In the genomic region with DNA sequence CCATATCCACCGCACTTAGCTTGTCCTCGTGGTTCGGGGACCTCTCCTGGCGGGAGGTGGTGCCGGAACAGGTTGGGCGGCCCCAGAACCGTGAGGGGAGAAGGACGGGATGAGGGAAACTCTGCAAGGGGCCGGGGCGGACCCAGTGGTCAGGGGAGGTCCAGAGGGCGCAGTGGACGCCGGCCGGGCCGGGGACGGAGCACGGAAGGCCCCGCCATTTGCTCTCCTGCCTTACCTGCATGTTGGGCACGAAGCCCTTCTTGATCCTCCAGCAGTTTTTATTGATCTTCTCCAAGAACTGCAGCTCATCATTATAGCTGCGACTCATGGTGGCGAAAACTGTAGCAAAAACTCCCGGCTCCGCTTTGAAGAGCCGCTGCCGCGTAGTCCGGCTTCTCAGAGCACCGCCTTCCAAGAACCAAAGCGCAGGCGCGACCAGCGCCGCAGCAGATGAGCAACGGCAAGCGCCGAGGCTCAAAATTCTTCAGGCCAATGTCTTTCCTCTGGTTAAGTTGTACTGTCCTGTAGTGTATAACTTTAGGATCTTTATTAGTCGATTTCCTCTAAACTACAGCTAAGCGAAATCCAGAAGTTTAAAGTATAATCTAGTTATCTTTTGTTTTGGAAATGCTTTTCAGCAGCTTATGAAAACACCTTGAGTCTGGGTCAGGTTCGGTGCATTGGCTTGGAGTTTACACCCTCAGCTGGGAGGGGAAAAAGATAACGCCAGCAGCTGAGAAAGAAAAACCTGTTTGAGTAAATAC, we compare ENCODE assay signal across 8 cellular contexts. TPM values are rescaled to one million over a fixed set of nuclear protein-coding genes. Genes with fewer than 3 reads are reported as not detected.
DNase-seq lines count a peak whose midpoint lies in the region; ATAC-seq and TF ChIP-seq lines count a peak whose summit lies in the region.

Gene RTCB (minus strand): TSS at position 419 of the 764 bp plus-strand sequence. CDS start 91 bp downstream, at position 328.

- intact Hi-C loops in CD8-positive, alpha-beta T cell (cut with DNase I, micrococcal nuclease): loop anchor here (1.0 to 10.0 kb wide), 5 partner anchors 62 to 1447 kb away; partner anchors contain the start of genes DEPDC5 (in 2 of the 2), FBXO7 (in 2 of the 2), PRR14L (in 2 of the 2) and MORC2 (in 1 of the 2)

- H3K4me3 Mint-ChIP-seq in CD8-positive, alpha-beta T cell: peak within 1 kb of the TSS; percentile 98
- H3K4me3 Mint-ChIP-seq in naive B cell: peak within 1 kb of the TSS; percentile 90 to 99 (median 96)

- H3K36me3 ChIP-seq in CD8-positive, alpha-beta T cell (ENCODE audit: insufficient read depth, low read length): peaks cover 17% of the 10 kb centered on the region
- peaks cover 20% of the 10 kb centered on the region for H3K36me3 ChIP-seq in RWPE2 (ENCODE audit: low read depth)

- H3K27me3 ChIP-seq in CD8-positive, alpha-beta T cell (ENCODE audit: insufficient read depth, low read length): no peaks in the 10 kb centered on the region
- H3K27me3 ChIP-seq in RWPE2 (ENCODE audit: insufficient read depth, poor library complexity, severe bottlenecking): no peaks in the 10 kb centered on the region

- POLR2A ChIA-PET in CD8-positive, alpha-beta T cell (lab: Charles Lee): interaction anchor here (1.1 to 2.9 kb wide), 2 partner anchors 8 to 62 kb away, joined by 3 to 25 read pairs; partner anchors contain the start of gene FBXO7

- peak within 1 kb of the TSS; percentile 82 for H3K4me3 ChIP-seq in CD8-positive, alpha-beta T cell (ENCODE audit: low read depth, low read length)
- H3K4me3 ChIP-seq in RWPE2 (ENCODE audit: severe bottlenecking) (peak within 1 kb of the TSS; percentile 95), fibroblast of mammary gland (ENCODE audit: control insufficient read depth, low read depth, low read length) (peak within 1 kb of the TSS; percentile 98)

- H3K4me1 ChIP-seq in CD8-positive, alpha-beta T cell (ENCODE audit: insufficient read depth, low read length): peaks cover 22% of the 10 kb centered on the region
- H3K4me1 ChIP-seq in RWPE2 (ENCODE audit: insufficient read depth, poor library complexity, severe bottlenecking): peaks cover 7% of the 10 kb centered on the region

- no peak for TF ChIP-seq CTCF in CD8-positive, alpha-beta T cell (IDR thresholded peaks at IDR 0.05)
- TF ChIP-seq CTCF in RWPE2 (IDR thresholded peaks at IDR 0.05; ENCODE audit: poor library complexity, severe bottlenecking) (no peak), fibroblast of mammary gland (conservative IDR thresholded peaks at IDR 0.05; ENCODE audit: control insufficient read depth, insufficient read depth, low read depth, low read length) (no peak)

- H3K4me1 Mint-ChIP-seq in CD8-positive, alpha-beta T cell (ENCODE audit: low read depth): peaks cover 50% of the 10 kb centered on the region
- H3K4me1 Mint-ChIP-seq in naive B cell: peaks cover 24 to 50% (median 31%) of the 10 kb centered on the region in 3 donors

- CTCF ChIA-PET in CD8-positive, alpha-beta T cell (lab: Charles Lee): interaction anchor here (1.1 to 2.0 kb wide), 3 partner anchors 11 to 64 kb away, joined by 4 to 7 read pairs (median 5); no protein-coding TSS in a partner anchor

- DNase-seq in CD8-positive, alpha-beta T cell: peak; percentile 88 to 96 (median 92)
- DNase-seq in LHCN-M2 (ENCODE audit: low read depth) (peak; percentile 91), RWPE2 (ENCODE audit: low spot score) (peak; percentile 82), fibroblast of mammary gland (ENCODE audit: low read depth) (peak; percentile 94), naive B cell (peak; percentile 89)
- peak; percentile 90 for DNase-seq in activated T-helper 9 cell treated with anti-CD3 and anti-CD28 coated beads, Interleukin-2, amount 50 U/mL, for 16 hours (ENCODE audit: low read depth)
- peak; percentile 78 to 80 for DNase-seq in stimulated activated CD8-positive, alpha-beta memory T cell treated with anti-CD3 and anti-CD28 coated beads, Interleukin-7, amount 100 ng/mL, for 48 hours (ENCODE audit: extremely low read depth in 1 of 2, low read depth in 1 of 2)

- H3K27ac Mint-ChIP-seq in CD8-positive, alpha-beta T cell: peak within 1 kb of the TSS; percentile 96
- peak within 1 kb of the TSS; percentile 58 to 97 (median 94) for H3K27ac Mint-ChIP-seq in naive B cell

- H3K9me3 Mint-ChIP-seq in CD8-positive, alpha-beta T cell: no peaks in the 10 kb centered on the region
- H3K9me3 Mint-ChIP-seq in naive B cell: peaks cover 0 to 1% (median 0%) of the 10 kb centered on the region in 7 donors

- ATAC-seq in CD8-positive, alpha-beta T cell: peak; percentile 88
- ATAC-seq in GM21381 (IDR thresholded peaks at IDR 0.05; ENCODE audit: unreplicated experiment) (peak; percentile 55), RWPE2 (ENCODE audit: low read depth) (peak; percentile 80), naive B cell (ENCODE audit: low read depth in 2 of 2) (peak; percentile 70 to 72)

- H3K36me3 Mint-ChIP-seq in CD8-positive, alpha-beta T cell: peaks cover 34% of the 10 kb centered on the region
- peaks cover 0 to 5% of the 10 kb centered on the region in 2 donors for H3K36me3 Mint-ChIP-seq in naive B cell

- H3K27me3 Mint-ChIP-seq in CD8-positive, alpha-beta T cell (ENCODE audit: low read depth): peaks cover 3% of the 10 kb centered on the region
- H3K27me3 Mint-ChIP-seq in naive B cell: peaks cover 8 to 15% (median 13%) of the 10 kb centered on the region in 3 donors

- H3K9me3 ChIP-seq in CD8-positive, alpha-beta T cell (ENCODE audit: low read length): no peaks in the 10 kb centered on the region
- H3K9me3 ChIP-seq in RWPE2 (ENCODE audit: severe bottlenecking): no peaks in the 10 kb centered on the region

- peak within 1 kb of the TSS; percentile 72 for H3K27ac ChIP-seq in CD8-positive, alpha-beta T cell (ENCODE audit: low read depth, low read length)
- H3K27ac ChIP-seq in RWPE2 (ENCODE audit: poor library complexity, severe bottlenecking): peak within 1 kb of the TSS; percentile 65

RNA-seq across cellular contexts. Expression of gene RTCB, which starts in this region (rescaled TPM):
- total RNA-seq in CD8-positive, alpha-beta T cell: 10 to 100 TPM; 42.8 to 46.5 TPM
- 101 and 102 TPM in 2 replicates for total RNA-seq in LHCN-M2 (2014; rRNA removed)
- 79.3 TPM for polyA plus RNA-seq in LHCN-M2 (2012)
- 100 to 1,000 TPM; 105 to 139 (median 130) TPM for polyA plus RNA-seq in naive B cell (ENCODE audit: low read depth in 6 of 6)

Comparison
In these comparisons a context has a peak if more than half of its experiments do, and no peak if none do; other contexts are left out.
1. Peak in every context shown above with its lines: DNase-seq, ATAC-seq, H3K4me3 ChIP-seq and H3K27ac ChIP-seq.